Comparison of ENCODE assay signal across 9 cellular contexts in the genomic region with DNA sequence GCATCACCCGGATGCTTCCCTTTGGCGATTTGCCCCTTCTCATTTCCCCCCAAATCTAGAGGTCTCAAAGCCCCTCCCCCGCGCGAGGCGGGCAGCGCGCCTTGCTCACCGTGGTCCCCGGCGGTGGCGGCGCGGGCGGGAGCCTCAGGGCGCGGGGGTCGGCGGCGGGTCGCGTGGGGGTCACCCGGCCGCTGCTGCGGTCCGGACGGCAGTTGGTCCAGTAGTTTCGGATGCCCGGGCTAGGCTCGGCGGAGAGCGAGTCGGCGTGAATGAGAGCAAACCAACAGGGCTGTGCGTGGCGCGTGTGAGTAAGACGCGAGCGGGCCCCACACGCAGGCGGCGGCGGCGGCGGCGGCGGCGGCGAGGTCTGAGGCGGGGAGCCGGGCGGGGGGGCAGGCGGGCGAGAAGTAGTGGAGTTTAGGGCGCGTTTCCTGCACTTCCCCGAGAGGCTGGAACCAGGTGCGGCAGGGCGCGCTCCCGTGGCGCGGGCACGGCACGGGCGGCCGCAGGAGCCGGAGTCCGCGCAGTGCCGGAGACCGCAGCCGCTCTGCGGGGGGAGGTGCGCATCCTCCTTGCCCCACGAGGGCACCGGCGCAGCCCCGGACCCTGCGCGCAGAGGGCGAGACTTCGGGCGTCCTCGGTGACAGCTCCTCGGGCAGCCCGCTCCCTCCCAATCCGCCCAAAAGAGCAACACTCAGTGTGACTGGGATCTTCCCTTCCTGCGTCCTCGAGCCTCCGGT. TPM values are rescaled to one million over a fixed set of nuclear protein-coding genes. Genes with fewer than 3 reads are reported as not detected.
DNase-seq lines count a peak whose midpoint lies in the region; ATAC-seq and TF ChIP-seq lines count a peak whose summit lies in the region.
"Had no signal": no experiment of that assay in that cellular context is flagged by ENCODE, and none has a peak within 500 bp of the region (broad histone marks: within the 10 kb centered on the region; RNA-seq: fewer than 3 reads in every experiment).

No MANE protein-coding gene starts in this region.

- peak; percentile 26 for DNase-seq in NCI-H2029 (lab: John Stamatoyannopoulos, UW)
- no peak for DNase-seq in NCI-H2029 treated with DMSO at 0.1 percent for 48 hours (lab: John Stamatoyannopoulos, UW)
- DNase-seq in SK-N-DZ (ENCODE audit: low spot score): peak; percentile 29
- DNase-seq in heart left ventricle: peak in 1 of 5 donors; percentile 17
- no peak for DNase-seq in prostate gland (ENCODE audit: low spot score)
- DNase-seq in uterus: no peak
- no peak for DNase-seq in DMS153 (lab: John Stamatoyannopoulos, UW)
- DNase-seq in stimulated activated CD4-positive, alpha-beta T cell treated with anti-CD3 and anti-CD28 coated beads, Interleukin-4, amount 100 ng/mL, for 1 hour: no peak

- WGBS in heart left ventricle, 4 donors: 1% methylated on average over 31 to 92 of the region's 92 CpGs
- WGBS in prostate gland: 2% methylated on average over 74 of the region's 92 CpGs

- H3K4me3 ChIP-seq in heart left ventricle: peak overlapping the region; percentile 29 to 59 (median 50)
- peak overlapping the region; percentile 29 to 30 for H3K4me3 ChIP-seq in prostate gland
- peak overlapping the region in 1 of 2 donors; percentile 20 for H3K4me3 ChIP-seq in uterus

- H3K4me1 ChIP-seq in heart left ventricle (peaks cover 0 to 26% (median 6%) of the 10 kb centered on the region in 12 donors), prostate gland (replicated peaks) (peaks cover 3% of the 10 kb centered on the region), uterus (peaks cover 0 to 18% of the 10 kb centered on the region in 2 donors)

- intact Hi-C loops in heart left ventricle (cut with DNase I): no loop called here
- intact Hi-C loops in prostate gland (cut with DNase I): no loop called here
- intact Hi-C loops in uterus (cut with DNase I; ENCODE audit: low total_unique reads): no loop called here

- H3K27ac ChIP-seq in heart left ventricle (no peak overlapping the region), prostate gland (no peak overlapping the region), uterus (no peak overlapping the region)
- H3K27ac ChIP-seq: VCaP had no signal

- no peak for TF ChIP-seq CTCF in heart left ventricle (IDR thresholded peaks at IDR 0.05)
- TF ChIP-seq CTCF in prostate gland (IDR thresholded peaks at IDR 0.05): no peak
- TF ChIP-seq CTCF in uterus (IDR thresholded peaks at IDR 0.05): no peak

- peak in 2 of 4 donors; percentile 45 to 57 for ATAC-seq in heart left ventricle

- H3K36me3 ChIP-seq in heart left ventricle (no peaks in the 10 kb centered on the region), prostate gland (no peaks in the 10 kb centered on the region), uterus (no peaks in the 10 kb centered on the region)

- TF ChIP-seq POLR2A in heart left ventricle (IDR thresholded peaks at IDR 0.05): no peak
- TF ChIP-seq POLR2A in prostate gland (IDR thresholded peaks at IDR 0.05): no peak
- no peak for TF ChIP-seq POLR2A in uterus (IDR thresholded peaks at IDR 0.05)

- H3K9me3 ChIP-seq in heart left ventricle (no peaks in the 10 kb centered on the region), prostate gland (no peaks in the 10 kb centered on the region), uterus (no peaks in the 10 kb centered on the region)

- H3K27me3 ChIP-seq in heart left ventricle (peaks cover 10 to 54% (median 23%) of the 10 kb centered on the region in 9 donors), prostate gland (replicated peaks; ENCODE audit: insufficient read depth) (peaks cover 7% of the 10 kb centered on the region), uterus (no peaks in the 10 kb centered on the region)

RNA-seq across cellular contexts. Expression of gene HS3ST5, which starts 0.6 kb away (rescaled TPM):
- 0.21 and 0.53 TPM in 2 replicates for polyA plus RNA-seq in SK-N-DZ (2014; cell fraction: cytosol; rRNA removed)
- polyA plus RNA-seq in SK-N-DZ (2014; cell fraction: nucleus; rRNA removed): 0.11 and 0.43 TPM in 2 replicates
- total RNA-seq in heart left ventricle (not detected), prostate gland (under 1 TPM in 1 of 2 donors, not detected in 1; 0.34 TPM), uterus (under 1 TPM in 1 of 4 donors, not detected in 3; 0.48 TPM)
- not detected for polyA plus RNA-seq in heart left ventricle

Comparison
In these comparisons a context has a peak if more than half of its experiments do, and no peak if none do; other contexts are left out.
1. DNase-seq: peak in NCI-H2029 (single experiment) and SK-N-DZ (single experiment); none in NCI-H2029 treated with DMSO at 0.1 percent for 48 hours (single experiment), prostate gland (single experiment), uterus (0 of 2), DMS153 (single experiment) and stimulated activated CD4-positive, alpha-beta T cell treated with anti-CD3 and anti-CD28 coated beads, Interleukin-4, amount 100 ng/mL, for 1 hour (single experiment).